In the genomic region with DNA sequence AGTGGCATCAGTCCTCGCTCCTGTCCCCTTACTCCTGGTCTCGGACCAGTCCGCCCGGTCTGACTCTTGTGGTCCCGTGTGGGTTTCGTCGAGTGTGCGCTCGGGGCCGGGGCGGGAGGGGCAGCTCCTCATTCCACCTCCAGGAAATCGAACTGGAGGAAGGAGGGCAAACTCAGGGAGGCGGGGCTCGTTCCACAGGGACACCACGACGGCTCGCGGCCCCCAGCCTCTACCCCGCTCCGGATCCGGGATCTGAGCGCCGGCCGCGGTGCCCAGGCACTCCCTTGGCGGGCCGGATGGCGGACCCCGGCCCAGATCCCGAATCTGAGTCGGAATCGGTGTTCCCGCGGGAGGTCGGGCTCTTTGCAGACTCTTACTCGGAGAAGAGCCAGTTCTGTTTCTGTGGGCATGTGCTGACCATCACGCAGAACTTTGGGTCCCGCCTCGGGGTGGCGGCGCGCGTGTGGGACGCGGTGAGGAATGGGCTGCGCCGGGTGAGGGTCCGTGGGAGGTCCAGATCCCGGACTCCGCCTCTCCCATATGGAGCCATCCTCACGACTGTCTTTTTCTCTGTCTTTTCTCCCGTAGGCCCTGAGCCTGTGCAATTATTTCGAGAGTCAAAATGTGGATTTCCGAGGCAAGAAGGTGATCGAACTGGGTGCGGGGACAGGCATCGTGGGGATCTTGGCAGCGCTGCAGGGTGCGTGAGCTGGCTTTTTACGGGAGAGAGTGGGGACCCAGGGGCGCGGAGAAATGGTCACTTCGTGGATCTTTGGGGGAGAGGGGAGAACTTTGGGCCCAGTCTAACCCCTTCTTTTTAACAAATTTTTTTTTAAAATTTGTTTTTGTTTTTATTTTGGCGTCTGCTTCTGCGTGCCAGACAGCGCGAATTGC, we compare ENCODE assay signal across 1 cellular context.
TF ChIP-seq lines count a peak whose summit lies in the region.

Gene EEF1AKMT3 (plus strand): TSS at position 186 of the 894 bp plus-strand sequence. CDS start 111 bp downstream, at position 297.

TF ChIP-seq in HepG2, 621 proteins besides CTCF, POLR2A, EP300 and RAD21 (continued from another document and continues in another):
- TF ChIP-seq, protein P1, sequence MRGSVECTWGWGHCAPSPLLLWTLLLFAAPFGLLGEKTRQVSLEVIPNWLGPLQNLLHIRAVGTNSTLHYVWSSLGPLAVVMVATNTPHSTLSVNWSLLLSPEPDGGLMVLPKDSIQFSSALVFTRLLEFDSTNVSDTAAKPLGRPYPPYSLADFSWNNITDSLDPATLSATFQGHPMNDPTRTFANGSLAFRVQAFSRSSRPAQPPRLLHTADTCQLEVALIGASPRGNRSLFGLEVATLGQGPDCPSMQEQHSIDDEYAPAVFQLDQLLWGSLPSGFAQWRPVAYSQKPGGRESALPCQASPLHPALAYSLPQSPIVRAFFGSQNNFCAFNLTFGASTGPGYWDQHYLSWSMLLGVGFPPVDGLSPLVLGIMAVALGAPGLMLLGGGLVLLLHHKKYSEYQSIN (CRISPR knock-in tag; IDR thresholded peaks at IDR 0.05; ENCODE audit: borderline replicate concordance), result no peak
- no peak for TF ChIP-seq ZSCAN21 (CRISPR knock-in tag; IDR thresholded peaks at IDR 0.05; ENCODE audit: borderline replicate concordance)
- no peak for TF ChIP-seq SNAPC5 (CRISPR knock-in tag; IDR thresholded peaks at IDR 0.05; ENCODE audit: borderline replicate concordance)
- TF ChIP-seq TRAFD1 (CRISPR knock-in tag; IDR thresholded peaks at IDR 0.05; ENCODE audit: borderline replicate concordance), result no peak
- TF ChIP-seq, protein P2, sequence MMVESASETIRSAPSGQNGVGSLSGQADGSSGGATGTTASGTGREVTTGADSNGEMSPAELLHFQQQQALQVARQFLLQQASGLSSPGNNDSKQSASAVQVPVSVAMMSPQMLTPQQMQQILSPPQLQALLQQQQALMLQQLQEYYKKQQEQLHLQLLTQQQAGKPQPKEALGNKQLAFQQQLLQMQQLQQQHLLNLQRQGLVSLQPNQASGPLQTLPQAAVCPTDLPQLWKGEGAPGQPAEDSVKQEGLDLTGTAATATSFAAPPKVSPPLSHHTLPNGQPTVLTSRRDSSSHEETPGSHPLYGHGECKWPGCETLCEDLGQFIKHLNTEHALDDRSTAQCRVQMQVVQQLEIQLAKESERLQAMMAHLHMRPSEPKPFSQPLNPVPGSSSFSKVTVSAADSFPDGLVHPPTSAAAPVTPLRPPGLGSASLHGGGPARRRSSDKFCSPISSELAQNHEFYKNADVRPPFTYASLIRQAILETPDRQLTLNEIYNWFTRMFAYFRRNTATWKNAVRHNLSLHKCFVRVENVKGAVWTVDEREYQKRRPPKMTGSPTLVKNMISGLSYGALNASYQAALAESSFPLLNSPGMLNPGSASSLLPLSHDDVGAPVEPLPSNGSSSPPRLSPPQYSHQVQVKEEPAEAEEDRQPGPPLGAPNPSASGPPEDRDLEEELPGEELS (CRISPR knock-in tag; IDR thresholded peaks at IDR 0.05), result 0 out of 2 replicates have a peak, but pooled peaks have one; percentile 13
- TF ChIP-seq ZKSCAN8 (CRISPR knock-in tag; IDR thresholded peaks at IDR 0.05; ENCODE audit: borderline replicate concordance), result no peak; the same call in 1 of the 2 replicates
- TF ChIP-seq NR2F1 (CRISPR knock-in tag; IDR thresholded peaks at IDR 0.05), result no peak
- no peak for TF ChIP-seq ATM (IDR thresholded peaks at IDR 0.05; ENCODE audit: borderline replicate concordance)
- no peak for TF ChIP-seq ZNF101 (CRISPR knock-in tag; IDR thresholded peaks at IDR 0.05; ENCODE audit: borderline replicate concordance, low read depth)
- TF ChIP-seq HOXA5 (CRISPR knock-in tag; IDR thresholded peaks at IDR 0.05), result no peak
- TF ChIP-seq SNAPC2 (CRISPR knock-in tag; IDR thresholded peaks at IDR 0.05), result no peak
- no peak for TF ChIP-seq FOXO1 (CRISPR knock-in tag; IDR thresholded peaks at IDR 0.05)
- TF ChIP-seq PHF20 (CRISPR knock-in tag; IDR thresholded peaks at IDR 0.05), result no peak
- no peak for TF ChIP-seq ZFY (CRISPR knock-in tag; IDR thresholded peaks at IDR 0.05)
- TF ChIP-seq ZNF749 (CRISPR knock-in tag; IDR thresholded peaks at IDR 0.05; ENCODE audit: borderline replicate concordance), result no peak
- no peak for TF ChIP-seq TEAD2 (CRISPR knock-in tag; IDR thresholded peaks at IDR 0.05)
- TF ChIP-seq FOSL2 (CRISPR knock-in tag; IDR thresholded peaks at IDR 0.05), result 0 out of 2 replicates have a peak, but pooled peaks have one; percentile 2
- TF ChIP-seq SRF (IDR thresholded peaks at IDR 0.05; ENCODE audit: low read depth, low read length), result no peak
- TF ChIP-seq, protein P3, sequence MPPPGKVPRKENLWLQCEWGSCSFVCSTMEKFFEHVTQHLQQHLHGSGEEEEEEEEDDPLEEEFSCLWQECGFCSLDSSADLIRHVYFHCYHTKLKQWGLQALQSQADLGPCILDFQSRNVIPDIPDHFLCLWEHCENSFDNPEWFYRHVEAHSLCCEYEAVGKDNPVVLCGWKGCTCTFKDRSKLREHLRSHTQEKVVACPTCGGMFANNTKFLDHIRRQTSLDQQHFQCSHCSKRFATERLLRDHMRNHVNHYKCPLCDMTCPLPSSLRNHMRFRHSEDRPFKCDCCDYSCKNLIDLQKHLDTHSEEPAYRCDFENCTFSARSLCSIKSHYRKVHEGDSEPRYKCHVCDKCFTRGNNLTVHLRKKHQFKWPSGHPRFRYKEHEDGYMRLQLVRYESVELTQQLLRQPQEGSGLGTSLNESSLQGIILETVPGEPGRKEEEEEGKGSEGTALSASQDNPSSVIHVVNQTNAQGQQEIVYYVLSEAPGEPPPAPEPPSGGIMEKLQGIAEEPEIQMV (CRISPR knock-in tag; IDR thresholded peaks at IDR 0.05; ENCODE audit: low read depth), result no peak
- TF ChIP-seq KAT8 (CRISPR knock-in tag; IDR thresholded peaks at IDR 0.05), result no peak
- no peak for TF ChIP-seq ZSCAN9 (CRISPR knock-in tag; IDR thresholded peaks at IDR 0.05; ENCODE audit: borderline replicate concordance)
- TF ChIP-seq MEIS1 (CRISPR knock-in tag; IDR thresholded peaks at IDR 0.05; ENCODE audit: borderline replicate concordance), result no peak
- no peak for TF ChIP-seq ZNF205 (CRISPR knock-in tag; IDR thresholded peaks at IDR 0.05)
- TF ChIP-seq POLR2AphosphoS2 (IDR thresholded peaks at IDR 0.05; ENCODE audit: low read depth, low read length), result no peak
- TF ChIP-seq ZNF674 (CRISPR knock-in tag; IDR thresholded peaks at IDR 0.05; ENCODE audit: low read depth), result no peak
- TF ChIP-seq EEA1 (CRISPR knock-in tag; IDR thresholded peaks at IDR 0.05; ENCODE audit: borderline replicate concordance), result peak; percentile 33; the same call in 1 of the 2 replicates
- TF ChIP-seq NCOR1 (IDR thresholded peaks at IDR 0.05; ENCODE audit: borderline replicate concordance, low read length), result no peak
- TF ChIP-seq ZNF775 (CRISPR knock-in tag; IDR thresholded peaks at IDR 0.05; ENCODE audit: borderline replicate concordance), result no peak
- TF ChIP-seq ZNF841 (CRISPR knock-in tag; IDR thresholded peaks at IDR 0.05; ENCODE audit: borderline replicate concordance), result no peak; the same call in 1 of the 2 replicates
- TF ChIP-seq CHD2 (IDR thresholded peaks at IDR 0.05; ENCODE audit: low read depth, low read length), result no peak
- TF ChIP-seq ZNF451 (CRISPR knock-in tag; IDR thresholded peaks at IDR 0.05), result no peak
- TF ChIP-seq AKAP8 (CRISPR knock-in tag; IDR thresholded peaks at IDR 0.05), result no peak
- no peak for TF ChIP-seq SOX5 (CRISPR knock-in tag; IDR thresholded peaks at IDR 0.05; ENCODE audit: borderline replicate concordance)
- 0 out of 2 replicates have a peak, but pooled peaks have one; percentile 13 for TF ChIP-seq RORA (CRISPR knock-in tag; IDR thresholded peaks at IDR 0.05)
- TF ChIP-seq, protein P4, sequence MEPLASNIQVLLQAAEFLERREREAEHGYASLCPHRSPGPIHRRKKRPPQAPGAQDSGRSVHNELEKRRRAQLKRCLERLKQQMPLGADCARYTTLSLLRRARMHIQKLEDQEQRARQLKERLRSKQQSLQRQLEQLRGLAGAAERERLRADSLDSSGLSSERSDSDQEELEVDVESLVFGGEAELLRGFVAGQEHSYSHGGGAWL (CRISPR knock-in tag; IDR thresholded peaks at IDR 0.05), result no peak
- TF ChIP-seq NFE2 (CRISPR knock-in tag; IDR thresholded peaks at IDR 0.05), result no peak
- no peak; the same call in 1 of the 2 replicates for TF ChIP-seq THAP9 (CRISPR knock-in tag; IDR thresholded peaks at IDR 0.05; ENCODE audit: borderline replicate concordance)
- TF ChIP-seq ZNF18 (CRISPR knock-in tag; IDR thresholded peaks at IDR 0.05; ENCODE audit: insufficient replicate concordance), result no peak
- no peak for TF ChIP-seq KDM3A (CRISPR knock-in tag; IDR thresholded peaks at IDR 0.05; ENCODE audit: low read depth)
- no peak for TF ChIP-seq ZNF598 (CRISPR knock-in tag; IDR thresholded peaks at IDR 0.05; ENCODE audit: borderline replicate concordance)
- no peak for TF ChIP-seq HDAC1 (CRISPR knock-in tag; IDR thresholded peaks at IDR 0.05)
- TF ChIP-seq ZNF225 (CRISPR knock-in tag; IDR thresholded peaks at IDR 0.05), result no peak
- 0 out of 2 replicates have a peak, but pooled peaks have one; percentile 45 for TF ChIP-seq ZNF776 (CRISPR knock-in tag; IDR thresholded peaks at IDR 0.05)
- TF ChIP-seq, protein P5, sequence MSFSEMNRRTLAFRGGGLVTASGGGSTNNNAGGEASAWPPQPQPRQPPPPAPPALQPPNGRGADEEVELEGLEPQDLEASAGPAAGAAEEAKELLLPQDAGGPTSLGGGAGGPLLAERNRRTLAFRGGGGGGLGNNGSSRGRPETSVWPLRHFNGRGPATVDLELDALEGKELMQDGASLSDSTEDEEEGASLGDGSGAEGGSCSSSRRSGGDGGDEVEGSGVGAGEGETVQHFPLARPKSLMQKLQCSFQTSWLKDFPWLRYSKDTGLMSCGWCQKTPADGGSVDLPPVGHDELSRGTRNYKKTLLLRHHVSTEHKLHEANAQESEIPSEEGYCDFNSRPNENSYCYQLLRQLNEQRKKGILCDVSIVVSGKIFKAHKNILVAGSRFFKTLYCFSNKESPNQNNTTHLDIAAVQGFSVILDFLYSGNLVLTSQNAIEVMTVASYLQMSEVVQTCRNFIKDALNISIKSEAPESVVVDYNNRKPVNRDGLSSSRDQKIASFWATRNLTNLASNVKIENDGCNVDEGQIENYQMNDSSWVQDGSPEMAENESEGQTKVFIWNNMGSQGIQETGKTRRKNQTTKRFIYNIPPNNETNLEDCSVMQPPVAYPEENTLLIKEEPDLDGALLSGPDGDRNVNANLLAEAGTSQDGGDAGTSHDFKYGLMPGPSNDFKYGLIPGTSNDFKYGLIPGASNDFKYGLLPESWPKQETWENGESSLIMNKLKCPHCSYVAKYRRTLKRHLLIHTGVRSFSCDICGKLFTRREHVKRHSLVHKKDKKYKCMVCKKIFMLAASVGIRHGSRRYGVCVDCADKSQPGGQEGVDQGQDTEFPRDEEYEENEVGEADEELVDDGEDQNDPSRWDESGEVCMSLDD (CRISPR knock-in tag; IDR thresholded peaks at IDR 0.05; ENCODE audit: borderline replicate concordance), result no peak
